Comparison of ENCODE assay signal across 20 cellular contexts in the genomic region with DNA sequence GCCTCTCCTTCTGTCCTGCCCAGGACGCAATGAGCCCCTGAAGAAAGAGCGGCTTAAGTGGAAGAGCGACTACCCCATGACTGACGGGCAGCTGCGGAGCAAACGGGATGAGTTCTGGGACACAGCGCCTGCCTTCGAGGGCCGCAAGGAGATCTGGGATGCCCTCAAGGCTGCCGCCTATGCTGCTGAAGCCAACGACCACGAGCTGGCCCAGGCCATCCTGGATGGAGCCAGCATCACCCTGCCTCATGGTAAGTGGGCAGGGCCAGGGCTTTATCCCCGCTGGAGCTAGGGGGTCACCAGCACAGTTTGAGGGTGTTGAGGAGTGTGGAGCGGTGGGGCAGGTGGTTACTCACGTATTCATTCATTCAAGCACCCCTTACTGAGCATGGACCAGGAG. TPM values are rescaled to one million over a fixed set of nuclear protein-coding genes. Genes with fewer than 3 reads are reported as not detected.
DNase-seq lines count a peak whose midpoint lies in the region; ATAC-seq and TF ChIP-seq lines count a peak whose summit lies in the region.
"Had no signal": no experiment of that assay in that cellular context is flagged by ENCODE, and none has a peak within 500 bp of the region (broad histone marks: within the 10 kb centered on the region; RNA-seq: fewer than 3 reads in every experiment).

No MANE protein-coding gene starts in this region.

- H3K36me3 ChIP-seq in H7 (replicated peaks; ENCODE audit: control insufficient read depth, insufficient read depth, low read length) (peaks cover 2% of the 10 kb centered on the region), neural progenitor cell (no peaks in the 10 kb centered on the region)
- H3K36me3 ChIP-seq: BLaER1, HAP-1 had no signal

- no peak overlapping the region for H2AFZ ChIP-seq in neural progenitor cell (replicated peaks)

- no peaks in the 10 kb centered on the region for H3F3A ChIP-seq in neural progenitor cell (ENCODE audit: low read depth)

- H3K4me3 Mint-ChIP-seq in chondrocyte (ENCODE audit: unreplicated experiment) (no peak overlapping the region), neural progenitor cell (no peak overlapping the region)
- H3K4me3 Mint-ChIP-seq: CD14-positive monocyte; CD4-positive, alpha-beta memory T cell had no signal

- DNase-seq in H7 (peak; percentile 38), chondrocyte (ENCODE audit: low spot score) (peak; percentile 65), neural progenitor cell (ENCODE audit: low spot score) (peak; percentile 16), posterior vena cava (ENCODE audit: low spot score) (peak; percentile 18), foreskin fibroblast (no peak), iPS-NIHi11 (ENCODE audit: low spot score) (no peak), foreskin melanocyte (no peak)
- DNase-seq: 8988T; CD4-positive, alpha-beta memory T cell; DMS153; DMS79; GF-D8; GOT3; IMR-90 had no signal

- H3K4me2 ChIP-seq in neural progenitor cell, result no peak overlapping the region
- H3K4me2 ChIP-seq: BLaER1 had no signal

- H3K4me1 Mint-ChIP-seq in chondrocyte (ENCODE audit: low read depth) (peaks cover 31% of the 10 kb centered on the region), neural progenitor cell (no peaks in the 10 kb centered on the region)
- H3K4me1 Mint-ChIP-seq: CD14-positive monocyte; CD4-positive, alpha-beta memory T cell had no signal

- H3K9me3 ChIP-seq in neural progenitor cell (ENCODE audit: low read depth), result no peaks in the 10 kb centered on the region
- H3K9me3 ChIP-seq: HAP-1 had no signal

- H3K27ac Mint-ChIP-seq in chondrocyte (ENCODE audit: unreplicated experiment), result no peak overlapping the region
- no peak overlapping the region for H3K27ac Mint-ChIP-seq in neural progenitor cell
- H3K27ac Mint-ChIP-seq: CD4-positive, alpha-beta memory T cell had no signal

- H3K79me2 ChIP-seq in neural progenitor cell (ENCODE audit: low read depth), result no peaks in the 10 kb centered on the region

- H3K9ac ChIP-seq in neural progenitor cell, result no peak overlapping the region
- H3K9ac ChIP-seq: BLaER1 had no signal

- no peak overlapping the region for H3K27ac ChIP-seq in neural progenitor cell
- H3K27ac ChIP-seq: BLaER1 had no signal

- H3K9me3 Mint-ChIP-seq in chondrocyte (ENCODE audit: low read depth), result no peaks in the 10 kb centered on the region
- no peaks in the 10 kb centered on the region for H3K9me3 Mint-ChIP-seq in neural progenitor cell
- H3K9me3 Mint-ChIP-seq: CD14-positive monocyte; CD4-positive, alpha-beta memory T cell had no signal

- no peaks in the 10 kb centered on the region for H4K20me1 ChIP-seq in neural progenitor cell (ENCODE audit: low read depth)
- H4K20me1 ChIP-seq: BLaER1 had no signal

- H3K27me3 Mint-ChIP-seq in chondrocyte (ENCODE audit: low read depth) (no peaks in the 10 kb centered on the region), neural progenitor cell (ENCODE audit: insufficient read depth, low read depth) (peaks cover 4% of the 10 kb centered on the region)
- H3K27me3 Mint-ChIP-seq: CD4-positive, alpha-beta memory T cell had no signal

- H3K36me3 Mint-ChIP-seq in chondrocyte (ENCODE audit: low read depth) (peaks cover 4% of the 10 kb centered on the region), neural progenitor cell (no peaks in the 10 kb centered on the region)
- H3K36me3 Mint-ChIP-seq: CD4-positive, alpha-beta memory T cell had no signal

- no peaks in the 10 kb centered on the region for H3K4me1 ChIP-seq in neural progenitor cell
- H3K4me1 ChIP-seq: HAP-1 had no signal

- H3K4me3 ChIP-seq in H7 (ENCODE audit: insufficient read depth, low read depth, low read length) (no peak overlapping the region), neural progenitor cell (no peak overlapping the region), foreskin fibroblast (ENCODE audit: low read depth in 1 of 2, low read length in 2 of 2) (no peak overlapping the region)
- H3K4me3 ChIP-seq: BLaER1, HAP-1 had no signal

- no peak for TF ChIP-seq CTCF in chondrocyte (IDR thresholded peaks at IDR 0.05)
- TF ChIP-seq CTCF in neural progenitor cell (IDR thresholded peaks at IDR 0.05), result no peak
- no peak for TF ChIP-seq CTCF in foreskin fibroblast (IDR thresholded peaks at IDR 0.05; ENCODE audit: low read depth, low read length)

- H3K27me3 ChIP-seq in H7 (ENCODE audit: control insufficient read depth, insufficient read depth, low read length), result no peaks in the 10 kb centered on the region
- H3K27me3 ChIP-seq in neural progenitor cell, result no peaks in the 10 kb centered on the region
- H3K27me3 ChIP-seq: BLaER1 had no signal

- ATAC-seq in HG02970 (IDR thresholded peaks at IDR 0.05; ENCODE audit: low FRiP score, unreplicated experiment), result no peak

- intact Hi-C loops in posterior vena cava (cut with DNase I), result no loop called here

RNA-seq across cellular contexts. Expression of gene ANKRD2, which starts 4.7 kb away (rescaled TPM):
- total RNA-seq in H7 (2014; rRNA removed; shearing (Covaris generic)), result not detected in 2 replicates
- total RNA-seq in chondrocyte (0.46 to 0.60 TPM (median 0.54 TPM) in 3 replicates), neural progenitor cell (ENCODE audit: low replicate concordance) (not detected in 2 replicates), posterior vena cava (1 to 10 TPM in 1 of 2 donors, under 1 TPM in 1; 0.67 to 1.1 TPM)
- total RNA-seq: A673; CD4-positive, alpha-beta memory T cell; Daoy had no signal

RNA-seq across cellular contexts. Expression of gene HOGA1, which starts 16.3 kb away (rescaled TPM):
- total RNA-seq in H7 (2014; rRNA removed; shearing (Covaris generic)), result 0.37 TPM in 1 of 2 replicates, not detected in the other
- total RNA-seq in chondrocyte (0.12 TPM in 1 of 3 replicates, not detected in the others), neural progenitor cell (ENCODE audit: low replicate concordance) (0.17 and 1.2 TPM in 2 replicates), posterior vena cava (1 to 10 TPM; 1.5 to 4.1 TPM)
- total RNA-seq: A673; CD4-positive, alpha-beta memory T cell; Daoy had no signal

RNA-seq across cellular contexts. Expression of gene C10orf62, which starts 21.6 kb away (rescaled TPM):
- total RNA-seq in H7 (2014; rRNA removed; shearing (Covaris generic)), result not detected in 2 replicates
- total RNA-seq in chondrocyte, result not detected in 3 replicates
- not detected in 2 replicates for total RNA-seq in neural progenitor cell (ENCODE audit: low replicate concordance)
- under 1 TPM; 0.19 to 0.46 TPM for total RNA-seq in posterior vena cava
- total RNA-seq: A673; CD4-positive, alpha-beta memory T cell; Daoy; IMR-90 had no signal

Comparison
In these comparisons a context has a peak if more than half of its experiments do, and no peak if none do; other contexts are left out.
1. DNase-seq: peak in H7 (single experiment), chondrocyte (single experiment), neural progenitor cell (single experiment) and posterior vena cava (single experiment); none in foreskin fibroblast (0 of 2), iPS-NIHi11 (single experiment) and foreskin melanocyte (single experiment).